Comparison of ENCODE assay signal across 15 cellular contexts in genomic region chr18:47981320-47981719, GRCh38.
"Had no signal": no experiment of that assay in that cellular context is flagged by ENCODE, and none has a peak within 500 bp of the region (broad histone marks: within the 10 kb centered on the region; RNA-seq: fewer than 3 reads in every experiment).

No MANE protein-coding gene starts in this region.

- H3K4me1 Mint-ChIP-seq: activated CD4-positive, alpha-beta T cell treated with anti-CD3 and anti-CD28 coated beads, Interleukin-2, amount 10 ng/mL, durations not matched to agents 7 days and 5 days had no signal

- ATAC-seq: activated CD4-positive, CD25-positive, alpha-beta regulatory T cell treated with anti-CD3 and anti-CD28 coated beads, Interleukin-2, amount 50 U/mL, for 24 hours; activated CD8-positive, alpha-beta T cell treated with anti-CD3 and anti-CD28 coated beads, Interleukin-2, amount 10 ng/mL, durations not matched to agents 7 days and 5 days; body of pancreas; lower lobe of right lung had no signal

- DNase-seq: activated CD4-positive, alpha-beta T cell treated with anti-CD3 and anti-CD28 coated beads, Interleukin-2, amount 10 ng/mL, durations not matched to agents 7 days and 5 days; activated CD8-positive, alpha-beta T cell treated with anti-CD3 and anti-CD28 coated beads, Interleukin-2, amount 10 ng/mL, durations not matched to agents 7 days and 5 days; activated naive CD4-positive, alpha-beta T cell treated with Interleukin-2 at 50 U/mL for 16 hours; activated T-cell treated with anti-CD3 and anti-CD28 coated beads, Interleukin-2, amount 50 U/mL, for 24 hours; body of pancreas; caudate nucleus; hypothalamus; islet precursor cell; lower lobe of right lung; stimulated activated naive CD4-positive, alpha-beta T cell treated with Interleukin-2 at 50 U/mL for 16 hours; thyroid gland had no signal

- H3K4me1 ChIP-seq: body of pancreas, lower lobe of right lung, thyroid gland had no signal

- H3K27me3 Mint-ChIP-seq: activated CD4-positive, alpha-beta T cell treated with anti-CD3 and anti-CD28 coated beads, Interleukin-2, amount 10 ng/mL, durations not matched to agents 7 days and 5 days; activated T-cell treated with anti-CD3 and anti-CD28 coated beads, Interleukin-2, amount 50 U/mL, for 24 hours had no signal

- H3K36me3 ChIP-seq: lower lobe of right lung, thyroid gland had no signal

- H3K27ac Mint-ChIP-seq: activated CD4-positive, alpha-beta T cell treated with anti-CD3 and anti-CD28 coated beads, Interleukin-2, amount 10 ng/mL, durations not matched to agents 7 days and 5 days; activated CD8-positive, alpha-beta T cell treated with anti-CD3 and anti-CD28 coated beads, Interleukin-2, amount 10 ng/mL, durations not matched to agents 7 days and 5 days; activated T-cell treated with anti-CD3 and anti-CD28 coated beads, Interleukin-2, amount 50 U/mL, for 24 hours; activated T-helper 2 cell treated with anti-CD3 and anti-CD28 coated beads, Interferon-gamma antibody, Interleukin-2, Interleukin-4, amounts not matched to agents 10 μg/mL and 5 μg/mL and 100 μg/mL, durations not matched to agents 14 hours and 24 hours and 36 hours; progenitor cell of endocrine pancreas had no signal

- H3K9me3 ChIP-seq: body of pancreas, lower lobe of right lung, thyroid gland had no signal

- H3K27me3 ChIP-seq: body of pancreas, thyroid gland had no signal

- H3K9me3 Mint-ChIP-seq: activated CD4-positive, alpha-beta T cell treated with anti-CD3 and anti-CD28 coated beads, Interleukin-2, amount 10 ng/mL, durations not matched to agents 7 days and 5 days; activated T-cell treated with anti-CD3 and anti-CD28 coated beads, Interleukin-2, amount 50 U/mL, for 24 hours; activated T-helper 2 cell treated with anti-CD3 and anti-CD28 coated beads, Interferon-gamma antibody, Interleukin-2, Interleukin-4, amounts not matched to agents 10 μg/mL and 5 μg/mL and 100 μg/mL, durations not matched to agents 14 hours and 24 hours and 36 hours; nephron had no signal

- H3K4me3 ChIP-seq: body of pancreas, lower lobe of right lung, thyroid gland had no signal

- H3K27ac ChIP-seq: body of pancreas, lower lobe of right lung, thyroid gland had no signal

- H3K4me3 Mint-ChIP-seq: activated CD4-positive, alpha-beta T cell treated with anti-CD3 and anti-CD28 coated beads, Interleukin-2, amount 10 ng/mL, durations not matched to agents 7 days and 5 days; activated CD8-positive, alpha-beta T cell treated with anti-CD3 and anti-CD28 coated beads, Interleukin-2, amount 10 ng/mL, durations not matched to agents 7 days and 5 days; activated T-cell treated with anti-CD3 and anti-CD28 coated beads, Interleukin-2, amount 50 U/mL, for 24 hours; nephron had no signal
